ENCODE assay signal across 1 cellular context in the genomic region with DNA sequence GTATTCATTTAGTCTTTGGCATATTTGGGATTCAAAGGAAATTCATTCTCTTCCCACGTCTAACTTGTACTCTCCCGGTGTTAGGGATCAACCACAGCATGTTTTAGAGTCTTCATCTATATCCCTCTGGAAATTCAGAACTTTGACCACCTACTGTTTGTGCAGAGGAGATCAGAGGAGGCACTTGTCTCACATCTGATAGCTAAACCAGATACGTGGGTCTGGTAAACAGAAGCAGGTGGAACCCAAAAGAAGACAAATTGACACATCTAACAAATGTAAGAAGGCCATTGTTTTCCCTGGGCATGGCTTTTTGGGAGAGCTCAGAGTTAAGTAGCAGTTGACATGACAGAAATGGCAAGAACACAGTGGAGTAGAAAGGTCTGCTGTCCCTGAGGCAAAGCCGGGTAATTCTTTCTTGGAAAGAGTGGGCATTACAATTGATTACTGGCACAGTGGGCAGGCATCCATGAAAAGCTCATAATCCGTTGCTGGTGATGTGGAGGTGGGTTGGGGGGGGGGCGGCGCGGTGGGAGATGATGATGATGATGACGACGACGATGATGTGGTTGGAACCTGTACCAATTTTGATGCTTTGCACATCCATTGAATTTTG.
A peak's percentile ranks its signal among the peaks of the same experiment; 100 is the strongest.
TF ChIP-seq lines count a peak whose summit lies in the region.

No MANE protein-coding gene starts in this region.

TF ChIP-seq in HepG2, 621 proteins besides CTCF, POLR2A, EP300 and RAD21 (continued from another document and continues in another):
- TF ChIP-seq TBX3 (IDR thresholded peaks at IDR 0.05; ENCODE audit: borderline replicate concordance) (peak; percentile 44; the same call in 1 of the 2 replicates), ZNF552 (CRISPR knock-in tag; IDR thresholded peaks at IDR 0.05; ENCODE audit: borderline replicate concordance) (no peak), TBL1XR1 (IDR thresholded peaks at IDR 0.05; ENCODE audit: borderline replicate concordance, low read length, partially characterized antibody) (no peak), LCORL (IDR thresholded peaks at IDR 0.05) (peak; percentile 95), LCORL (CRISPR knock-in tag; IDR thresholded peaks at IDR 0.05) (peak; percentile 92), BORCS8-MEF2B (CRISPR knock-in tag; IDR thresholded peaks at IDR 0.05) (no peak), HOXA7 (CRISPR knock-in tag; IDR thresholded peaks at IDR 0.05) (no peak), ZZZ3 (CRISPR knock-in tag; IDR thresholded peaks at IDR 0.05; ENCODE audit: borderline replicate concordance) (no peak), ZSCAN31 (CRISPR knock-in tag; IDR thresholded peaks at IDR 0.05; ENCODE audit: low read depth) (no peak), IKZF5 (CRISPR knock-in tag; IDR thresholded peaks at IDR 0.05) (peak; percentile 66), BRD4 (CRISPR knock-in tag; IDR thresholded peaks at IDR 0.05) (no peak), NCOR1 (IDR thresholded peaks at IDR 0.05; ENCODE audit: borderline replicate concordance, low read length) (peak; percentile 59; the same call in 1 of the 2 replicates), TFDP1 (CRISPR knock-in tag; IDR thresholded peaks at IDR 0.05; ENCODE audit: borderline replicate concordance) (peak; percentile 64; the same call in 1 of the 2 replicates), CREM (IDR thresholded peaks at IDR 0.05) (peak; percentile 87), CREM (CRISPR knock-in tag; IDR thresholded peaks at IDR 0.05) (no peak), CHD2 (IDR thresholded peaks at IDR 0.05; ENCODE audit: low read depth, low read length) (no peak), ZNF850 (CRISPR knock-in tag; conservative IDR thresholded peaks at IDR 0.05) (no peak), TMF1 (CRISPR knock-in tag; IDR thresholded peaks at IDR 0.05; ENCODE audit: low read depth) (no peak), HINFP (CRISPR knock-in tag; IDR thresholded peaks at IDR 0.05; ENCODE audit: low read depth) (no peak), TBP (CRISPR knock-in tag; IDR thresholded peaks at IDR 0.05) (no peak), GATAD2A (CRISPR knock-in tag; IDR thresholded peaks at IDR 0.05) (peak; percentile 97), PAX8 (CRISPR knock-in tag; IDR thresholded peaks at IDR 0.05; ENCODE audit: borderline replicate concordance) (no peak), ZNF124 (CRISPR knock-in tag; IDR thresholded peaks at IDR 0.05) (peak; percentile 30; the same call in 1 of the 2 replicates), AFF4 (CRISPR knock-in tag; IDR thresholded peaks at IDR 0.05) (no peak), MYC (CRISPR knock-in tag; IDR thresholded peaks at IDR 0.05; ENCODE audit: borderline replicate concordance) (no peak), ZNF720 (CRISPR knock-in tag; IDR thresholded peaks at IDR 0.05) (no peak), ZNF567 (CRISPR knock-in tag; IDR thresholded peaks at IDR 0.05; ENCODE audit: borderline replicate concordance) (no peak), MBD4 (IDR thresholded peaks at IDR 0.05; ENCODE audit: borderline replicate concordance, low read length) (0 out of 2 replicates have a peak, but pooled peaks have one; percentile 76), PAWR (CRISPR knock-in tag; IDR thresholded peaks at IDR 0.05; ENCODE audit: borderline replicate concordance) (no peak), NONO (IDR thresholded peaks at IDR 0.05) (no peak), NONO (CRISPR knock-in tag; conservative IDR thresholded peaks at IDR 0.05) (peak; percentile 72), ATRX (CRISPR knock-in tag; IDR thresholded peaks at IDR 0.05; ENCODE audit: borderline replicate concordance) (no peak), IKZF1 (IDR thresholded peaks at IDR 0.05) (no peak), MTA1 (CRISPR knock-in tag; IDR thresholded peaks at IDR 0.05; ENCODE audit: borderline replicate concordance) (no peak; the same call in 1 of the 2 replicates), MIER2 (CRISPR knock-in tag; IDR thresholded peaks at IDR 0.05) (no peak), ZNF83 (CRISPR knock-in tag; IDR thresholded peaks at IDR 0.05; ENCODE audit: borderline replicate concordance) (no peak), MAFF (IDR thresholded peaks at IDR 0.05; ENCODE audit: low read depth, low read length) (no peak)
- TF ChIP-seq, protein P1, sequence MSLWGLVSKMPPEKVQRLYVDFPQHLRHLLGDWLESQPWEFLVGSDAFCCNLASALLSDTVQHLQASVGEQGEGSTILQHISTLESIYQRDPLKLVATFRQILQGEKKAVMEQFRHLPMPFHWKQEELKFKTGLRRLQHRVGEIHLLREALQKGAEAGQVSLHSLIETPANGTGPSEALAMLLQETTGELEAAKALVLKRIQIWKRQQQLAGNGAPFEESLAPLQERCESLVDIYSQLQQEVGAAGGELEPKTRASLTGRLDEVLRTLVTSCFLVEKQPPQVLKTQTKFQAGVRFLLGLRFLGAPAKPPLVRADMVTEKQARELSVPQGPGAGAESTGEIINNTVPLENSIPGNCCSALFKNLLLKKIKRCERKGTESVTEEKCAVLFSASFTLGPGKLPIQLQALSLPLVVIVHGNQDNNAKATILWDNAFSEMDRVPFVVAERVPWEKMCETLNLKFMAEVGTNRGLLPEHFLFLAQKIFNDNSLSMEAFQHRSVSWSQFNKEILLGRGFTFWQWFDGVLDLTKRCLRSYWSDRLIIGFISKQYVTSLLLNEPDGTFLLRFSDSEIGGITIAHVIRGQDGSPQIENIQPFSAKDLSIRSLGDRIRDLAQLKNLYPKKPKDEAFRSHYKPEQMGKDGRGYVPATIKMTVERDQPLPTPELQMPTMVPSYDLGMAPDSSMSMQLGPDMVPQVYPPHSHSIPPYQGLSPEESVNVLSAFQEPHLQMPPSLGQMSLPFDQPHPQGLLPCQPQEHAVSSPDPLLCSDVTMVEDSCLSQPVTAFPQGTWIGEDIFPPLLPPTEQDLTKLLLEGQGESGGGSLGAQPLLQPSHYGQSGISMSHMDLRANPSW (CRISPR knock-in tag; IDR thresholded peaks at IDR 0.05; ENCODE audit: borderline replicate concordance) = no peak
- TF ChIP-seq, protein P2, sequence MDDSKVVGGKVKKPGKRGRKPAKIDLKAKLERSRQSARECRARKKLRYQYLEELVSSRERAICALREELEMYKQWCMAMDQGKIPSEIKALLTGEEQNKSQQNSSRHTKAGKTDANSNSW (CRISPR knock-in tag; IDR thresholded peaks at IDR 0.05; ENCODE audit: borderline replicate concordance) = no peak
- TF ChIP-seq, protein P3, sequence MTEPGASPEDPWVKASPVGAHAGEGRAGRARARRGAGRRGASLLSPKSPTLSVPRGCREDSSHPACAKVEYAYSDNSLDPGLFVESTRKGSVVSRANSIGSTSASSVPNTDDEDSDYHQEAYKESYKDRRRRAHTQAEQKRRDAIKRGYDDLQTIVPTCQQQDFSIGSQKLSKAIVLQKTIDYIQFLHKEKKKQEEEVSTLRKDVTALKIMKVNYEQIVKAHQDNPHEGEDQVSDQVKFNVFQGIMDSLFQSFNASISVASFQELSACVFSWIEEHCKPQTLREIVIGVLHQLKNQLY (CRISPR knock-in tag; IDR thresholded peaks at IDR 0.05) = peak; percentile 81
- TF ChIP-seq, protein P4, sequence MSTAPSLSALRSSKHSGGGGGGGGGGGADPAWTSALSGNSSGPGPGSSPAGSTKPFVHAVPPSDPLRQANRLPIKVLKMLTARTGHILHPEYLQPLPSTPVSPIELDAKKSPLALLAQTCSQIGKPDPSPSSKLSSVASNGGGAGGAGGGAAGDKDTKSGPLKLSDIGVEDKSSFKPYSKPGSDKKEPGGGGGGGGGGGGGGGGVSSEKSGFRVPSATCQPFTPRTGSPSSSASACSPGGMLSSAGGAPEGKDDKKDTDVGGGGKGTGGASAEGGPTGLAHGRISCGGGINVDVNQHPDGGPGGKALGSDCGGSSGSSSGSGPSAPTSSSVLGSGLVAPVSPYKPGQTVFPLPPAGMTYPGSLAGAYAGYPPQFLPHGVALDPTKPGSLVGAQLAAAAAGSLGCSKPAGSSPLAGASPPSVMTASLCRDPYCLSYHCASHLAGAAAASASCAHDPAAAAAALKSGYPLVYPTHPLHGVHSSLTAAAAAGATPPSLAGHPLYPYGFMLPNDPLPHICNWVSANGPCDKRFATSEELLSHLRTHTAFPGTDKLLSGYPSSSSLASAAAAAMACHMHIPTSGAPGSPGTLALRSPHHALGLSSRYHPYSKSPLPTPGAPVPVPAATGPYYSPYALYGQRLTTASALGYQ (CRISPR knock-in tag; IDR thresholded peaks at IDR 0.05) = peak; percentile 86; the same call in 1 of the 2 replicates
- TF ChIP-seq, protein P5, sequence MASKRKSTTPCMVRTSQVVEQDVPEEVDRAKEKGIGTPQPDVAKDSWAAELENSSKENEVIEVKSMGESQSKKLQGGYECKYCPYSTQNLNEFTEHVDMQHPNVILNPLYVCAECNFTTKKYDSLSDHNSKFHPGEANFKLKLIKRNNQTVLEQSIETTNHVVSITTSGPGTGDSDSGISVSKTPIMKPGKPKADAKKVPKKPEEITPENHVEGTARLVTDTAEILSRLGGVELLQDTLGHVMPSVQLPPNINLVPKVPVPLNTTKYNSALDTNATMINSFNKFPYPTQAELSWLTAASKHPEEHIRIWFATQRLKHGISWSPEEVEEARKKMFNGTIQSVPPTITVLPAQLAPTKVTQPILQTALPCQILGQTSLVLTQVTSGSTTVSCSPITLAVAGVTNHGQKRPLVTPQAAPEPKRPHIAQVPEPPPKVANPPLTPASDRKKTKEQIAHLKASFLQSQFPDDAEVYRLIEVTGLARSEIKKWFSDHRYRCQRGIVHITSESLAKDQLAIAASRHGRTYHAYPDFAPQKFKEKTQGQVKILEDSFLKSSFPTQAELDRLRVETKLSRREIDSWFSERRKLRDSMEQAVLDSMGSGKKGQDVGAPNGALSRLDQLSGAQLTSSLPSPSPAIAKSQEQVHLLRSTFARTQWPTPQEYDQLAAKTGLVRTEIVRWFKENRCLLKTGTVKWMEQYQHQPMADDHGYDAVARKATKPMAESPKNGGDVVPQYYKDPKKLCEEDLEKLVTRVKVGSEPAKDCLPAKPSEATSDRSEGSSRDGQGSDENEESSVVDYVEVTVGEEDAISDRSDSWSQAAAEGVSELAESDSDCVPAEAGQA (IDR thresholded peaks at IDR 0.05; ENCODE audit: low read depth) = no peak
- TF ChIP-seq, protein P5 (CRISPR knock-in tag; IDR thresholded peaks at IDR 0.05; ENCODE audit: borderline replicate concordance) = no peak
